Comparison of ENCODE assay signal across 7 cellular contexts in genomic region chr19:49325756-49326155, GRCh38. TPM values are rescaled to one million over a fixed set of nuclear protein-coding genes. Genes with fewer than 3 reads are reported as not detected.
"Had no signal": no experiment of that assay in that cellular context is flagged by ENCODE, and none has a peak within 500 bp of the region (broad histone marks: within the 10 kb centered on the region; RNA-seq: fewer than 3 reads in every experiment).

No MANE protein-coding gene starts in this region.

RNA-seq across cellular contexts. Expression of gene SLC6A16, which starts 0.8 kb away (rescaled TPM):
- polyA plus RNA-seq: keratinocyte had no signal

RNA-seq across cellular contexts. Expression of gene CD37, which starts 9.4 kb away (rescaled TPM):
- total RNA-seq: glomerular endothelial cell, renal cortical epithelial cell had no signal
- polyA plus RNA-seq: keratinocyte had no signal

RNA-seq across cellular contexts. Expression of gene DKKL1, which starts 37.9 kb away (rescaled TPM):
- total RNA-seq: gastrocnemius medialis; mucosa of gallbladder; naive thymus-derived CD8-positive, alpha-beta T cell; psoas muscle had no signal
- polyA plus RNA-seq: keratinocyte; naive thymus-derived CD8-positive, alpha-beta T cell had no signal
